Comparison of ENCODE assay signal across 15 cellular contexts in genomic region chr1:12384836-12385456, GRCh38.
DNase-seq lines count a peak whose midpoint lies in the region; ATAC-seq and TF ChIP-seq lines count a peak whose summit lies in the region.
"Had no signal": no experiment of that assay in that cellular context is flagged by ENCODE, and none has a peak within 500 bp of the region (broad histone marks: within the 10 kb centered on the region; RNA-seq: fewer than 3 reads in every experiment).

No MANE protein-coding gene starts in this region.

- peak overlapping the region; percentile 87 for H3K27ac Mint-ChIP-seq in Calu3 (ENCODE audit: unreplicated experiment)
- H3K27ac Mint-ChIP-seq in activated T-helper 1 cell treated with anti-CD3 and anti-CD28 coated beads, Interleukin-12 subunit alpha, Interleukin-12 subunit beta, Interleukin-2, Interleukin-4 antibody, amounts not matched to agents 30 ng/mL and 10 ng/mL and 1 ng/mL, durations not matched to agents 14 hours and 24 hours and 36 hours = no peak overlapping the region
- H3K27ac Mint-ChIP-seq: endodermal cell had no signal

- DNase-seq in Calu3 (no peak), T follicular helper cell (ENCODE audit: low read depth) (peak; percentile 7), foreskin keratinocyte (no peak), HK-2 (ENCODE audit: unreplicated experiment) (no peak)
- DNase-seq in activated T-helper 1 cell treated with anti-CD3 and anti-CD28 coated beads, Interleukin-12 subunit alpha, Interleukin-12 subunit beta, Interleukin-2, Interleukin-4 antibody, amounts not matched to agents 30 ng/mL and 10 ng/mL and 1 ng/mL, durations not matched to agents 14 hours and 24 hours and 36 hours (ENCODE audit: low spot score) = no peak
- DNase-seq: activated gamma-delta T cell treated with Interleukin-2 at 50 U/mL for 16 hours, BE2C, DMS79 treated with DMSO at 0.1 percent for 48 hours, endodermal cell, NCI-H1092, NCI-H2171 treated with DMSO at 0.1 percent for 48 hours, SW 1271 had no signal

- no peaks in the 10 kb centered on the region for H3K27me3 Mint-ChIP-seq in Calu3 (ENCODE audit: unreplicated experiment)
- H3K27me3 Mint-ChIP-seq in activated T-helper 1 cell treated with anti-CD3 and anti-CD28 coated beads, Interleukin-12 subunit alpha, Interleukin-12 subunit beta, Interleukin-2, Interleukin-4 antibody, amounts not matched to agents 30 ng/mL and 10 ng/mL and 1 ng/mL, durations not matched to agents 14 hours and 24 hours and 36 hours (ENCODE audit: insufficient read depth) = no peaks in the 10 kb centered on the region

- peak overlapping the region; percentile 65 for H3K27ac ChIP-seq in foreskin keratinocyte
- H3K27ac ChIP-seq: thoracic aorta had no signal

- intact Hi-C loops in Calu3 (cut with micrococcal nuclease; ENCODE audit: unreplicated experiment) = loop anchor here (2.0 to 10.0 kb wide), 2 partner anchors 94 to 160 kb away; no protein-coding TSS in a partner anchor
- intact Hi-C loops in activated T-helper 1 cell treated with anti-CD3 and anti-CD28 coated beads, Interleukin-12 subunit alpha, Interleukin-12 subunit beta, Interleukin-2, Interleukin-4 antibody, amounts not matched to agents 30 ng/mL and 10 ng/mL and 1 ng/mL, durations not matched to agents 14 hours and 24 hours and 36 hours (cut with micrococcal nuclease) = loop anchor here (1.0 to 5.0 kb wide), 5 partner anchors 40 to 230 kb away; no protein-coding TSS in a partner anchor

- H3K27me3 ChIP-seq in foreskin keratinocyte = no peaks in the 10 kb centered on the region
- H3K27me3 ChIP-seq: BE2C had no signal

- peaks cover 11% of the 10 kb centered on the region for H3K9me3 Mint-ChIP-seq in Calu3 (ENCODE audit: low read depth, unreplicated experiment)
- peaks cover 38% of the 10 kb centered on the region for H3K9me3 Mint-ChIP-seq in activated T-helper 1 cell treated with anti-CD3 and anti-CD28 coated beads, Interleukin-12 subunit alpha, Interleukin-12 subunit beta, Interleukin-2, Interleukin-4 antibody, amounts not matched to agents 30 ng/mL and 10 ng/mL and 1 ng/mL, durations not matched to agents 14 hours and 24 hours and 36 hours

- no peak overlapping the region for H3K4me3 Mint-ChIP-seq in Calu3 (ENCODE audit: low read depth, unreplicated experiment)
- peak overlapping the region; percentile 2 for H3K4me3 Mint-ChIP-seq in activated T-helper 1 cell treated with anti-CD3 and anti-CD28 coated beads, Interleukin-12 subunit alpha, Interleukin-12 subunit beta, Interleukin-2, Interleukin-4 antibody, amounts not matched to agents 30 ng/mL and 10 ng/mL and 1 ng/mL, durations not matched to agents 14 hours and 24 hours and 36 hours
- H3K4me3 Mint-ChIP-seq: endodermal cell had no signal

- CTCF ChIA-PET in Calu3 (lab: Charles Lee) = no interaction called here

- ATAC-seq in foreskin keratinocyte (no peak), esophagus mucosa (no peak), GM18861 (IDR thresholded peaks at IDR 0.05; ENCODE audit: unreplicated experiment) (no peak)

- no peak for TF ChIP-seq CTCF in Calu3 (IDR thresholded peaks at IDR 0.05; ENCODE audit: unreplicated experiment)
- TF ChIP-seq CTCF in foreskin keratinocyte (conservative IDR thresholded peaks at IDR 0.05) = no peak

- H3K36me3 Mint-ChIP-seq in Calu3 (ENCODE audit: insufficient read depth, unreplicated experiment) = peaks cover 37% of the 10 kb centered on the region
- peaks cover 69% of the 10 kb centered on the region for H3K36me3 Mint-ChIP-seq in activated T-helper 1 cell treated with anti-CD3 and anti-CD28 coated beads, Interleukin-12 subunit alpha, Interleukin-12 subunit beta, Interleukin-2, Interleukin-4 antibody, amounts not matched to agents 30 ng/mL and 10 ng/mL and 1 ng/mL, durations not matched to agents 14 hours and 24 hours and 36 hours (ENCODE audit: low read depth)

- peaks cover 32% of the 10 kb centered on the region for H3K4me1 ChIP-seq in foreskin keratinocyte
- H3K4me1 ChIP-seq: BE2C had no signal

- peaks cover 66% of the 10 kb centered on the region for H3K4me1 Mint-ChIP-seq in Calu3 (ENCODE audit: low read depth, unreplicated experiment)
- peaks cover 56% of the 10 kb centered on the region for H3K4me1 Mint-ChIP-seq in activated T-helper 1 cell treated with anti-CD3 and anti-CD28 coated beads, Interleukin-12 subunit alpha, Interleukin-12 subunit beta, Interleukin-2, Interleukin-4 antibody, amounts not matched to agents 30 ng/mL and 10 ng/mL and 1 ng/mL, durations not matched to agents 14 hours and 24 hours and 36 hours (ENCODE audit: low read depth)

- BruUV-seq in Calu3 (replicated peaks; lab: Mats Ljungman, UMichigan) = no TSS peak
